In the genomic region with DNA sequence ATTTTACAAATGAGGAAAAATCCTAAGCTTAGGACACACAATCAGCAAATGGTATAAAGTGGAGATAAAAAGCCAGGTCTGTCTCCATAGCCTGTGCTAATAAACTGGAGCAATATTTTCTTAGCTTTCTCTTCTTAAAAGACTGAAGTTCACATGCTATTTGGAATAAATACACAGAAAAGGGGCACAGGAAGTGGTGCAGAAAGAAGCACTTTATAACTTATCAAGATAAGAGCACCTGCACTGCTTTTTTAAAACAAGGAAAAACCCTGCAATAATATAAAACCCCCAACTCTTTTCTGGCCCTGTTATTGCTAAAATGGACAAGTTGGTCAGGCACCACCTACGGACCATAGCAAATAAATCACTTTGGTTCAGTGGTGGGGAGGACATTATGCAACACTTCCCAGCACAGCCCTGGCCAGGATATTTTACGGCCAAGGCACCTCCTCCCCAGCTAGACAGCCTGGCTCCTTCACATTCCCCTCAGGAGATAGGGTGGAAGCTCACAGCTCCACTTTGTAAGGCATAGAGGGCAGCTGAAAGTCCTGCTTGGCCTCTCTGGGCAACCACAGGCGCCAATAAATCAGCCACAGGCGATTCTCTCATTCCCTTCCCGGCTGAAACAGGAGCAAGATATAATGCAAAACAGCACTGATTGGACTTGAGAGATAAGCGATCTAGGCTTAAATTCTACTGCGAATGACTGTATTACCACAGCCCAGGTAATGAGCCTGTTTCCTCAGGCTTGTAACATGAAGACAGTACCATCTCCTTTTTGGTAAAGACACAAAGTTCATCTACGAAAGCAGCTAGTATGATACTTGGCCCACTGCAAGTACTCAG, we compare ENCODE assay signal across 1 cellular context.
TF ChIP-seq lines count a peak whose summit lies in the region.

No MANE protein-coding gene starts in this region.

TF ChIP-seq in IMR-90, 13 proteins besides CTCF, POLR2A, EP300 and RAD21:
- peak; percentile 91 for TF ChIP-seq CEBPB (IDR thresholded peaks at IDR 0.05; ENCODE audit: low read depth, low read length)
- TF ChIP-seq, protein P1, sequence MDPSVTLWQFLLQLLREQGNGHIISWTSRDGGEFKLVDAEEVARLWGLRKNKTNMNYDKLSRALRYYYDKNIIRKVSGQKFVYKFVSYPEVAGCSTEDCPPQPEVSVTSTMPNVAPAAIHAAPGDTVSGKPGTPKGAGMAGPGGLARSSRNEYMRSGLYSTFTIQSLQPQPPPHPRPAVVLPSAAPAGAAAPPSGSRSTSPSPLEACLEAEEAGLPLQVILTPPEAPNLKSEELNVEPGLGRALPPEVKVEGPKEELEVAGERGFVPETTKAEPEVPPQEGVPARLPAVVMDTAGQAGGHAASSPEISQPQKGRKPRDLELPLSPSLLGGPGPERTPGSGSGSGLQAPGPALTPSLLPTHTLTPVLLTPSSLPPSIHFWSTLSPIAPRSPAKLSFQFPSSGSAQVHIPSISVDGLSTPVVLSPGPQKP (IDR thresholded peaks at IDR 0.05; ENCODE audit: borderline replicate concordance, low read depth, low read length) = no peak
